ENCODE assay signal across 8 cellular contexts in genomic region chr17:43545383-43545632, GRCh38. TPM values are rescaled to one million over a fixed set of nuclear protein-coding genes. Genes with fewer than 3 reads are reported as not detected.
DNase-seq lines count a peak whose midpoint lies in the region; ATAC-seq and TF ChIP-seq lines count a peak whose summit lies in the region.

No MANE protein-coding gene starts in this region.

- DNase-seq in AG20443 (ENCODE audit: low spot score) (peak; percentile 47), foreskin keratinocyte (no peak), ACHN (no peak), globus pallidus (ENCODE audit: low spot score) (no peak)
- peak; percentile 39 for DNase-seq in activated CD4-positive, alpha-beta memory T cell treated with anti-CD3 and anti-CD28 coated beads, Interleukin-2, amount 10 ng/mL, durations not matched to agents 7 days and 5 days

- H3K9me3 Mint-ChIP-seq in activated CD4-positive, alpha-beta memory T cell treated with anti-CD3 and anti-CD28 coated beads, Interleukin-2, amount 10 ng/mL, durations not matched to agents 7 days and 5 days, result no peaks in the 10 kb centered on the region

- peak overlapping the region; percentile 66 for H3K4me3 ChIP-seq in rectal smooth muscle tissue (ENCODE audit: low read length)

- peaks cover 43% of the 10 kb centered on the region for H3K27me3 Mint-ChIP-seq in activated CD4-positive, alpha-beta memory T cell treated with anti-CD3 and anti-CD28 coated beads, Interleukin-2, amount 10 ng/mL, durations not matched to agents 7 days and 5 days

- no peak for TF ChIP-seq CTCF in foreskin keratinocyte (conservative IDR thresholded peaks at IDR 0.05)

- ATAC-seq in HG02885 (IDR thresholded peaks at IDR 0.05; ENCODE audit: poor library complexity, unreplicated experiment), result peak; percentile 16
- no peak for ATAC-seq in foreskin keratinocyte
- ATAC-seq in GM21717 (IDR thresholded peaks at IDR 0.05; ENCODE audit: unreplicated experiment), result no peak

- in situ Hi-C loops in ACHN (cut with HindIII; ENCODE audit: low pct_ligation_motif_present, low pct_unique_long_range_greater_than_20kb, low sequenced_read_pairs), result no loop called here

- H3K4me3 Mint-ChIP-seq in activated CD4-positive, alpha-beta memory T cell treated with anti-CD3 and anti-CD28 coated beads, Interleukin-2, amount 10 ng/mL, durations not matched to agents 7 days and 5 days, result peak overlapping the region; percentile 75

- H3K27ac ChIP-seq in foreskin keratinocyte, result peak overlapping the region; percentile 12
- H3K27ac ChIP-seq in rectal smooth muscle tissue (ENCODE audit: low read depth, low read length), result no peak overlapping the region

- H3K9ac ChIP-seq in rectal smooth muscle tissue (ENCODE audit: low read length), result no peak overlapping the region

- POLR2A ChIA-PET in activated CD4-positive, alpha-beta memory T cell treated with anti-CD3 and anti-CD28 coated beads, Interleukin-2, amount 10 ng/mL, durations not matched to agents 7 days and 5 days (lab: Charles Lee), result interaction anchor here (0.7 kb wide), 1 partner anchor 177 kb away, joined by 3 read pairs; no protein-coding TSS in a partner anchor

- H3K27me3 ChIP-seq in foreskin keratinocyte (no peaks in the 10 kb centered on the region), rectal smooth muscle tissue (ENCODE audit: control insufficient read depth, insufficient read depth, low read length) (peaks cover 4% of the 10 kb centered on the region)

- H3K4me1 Mint-ChIP-seq in activated CD4-positive, alpha-beta memory T cell treated with anti-CD3 and anti-CD28 coated beads, Interleukin-2, amount 10 ng/mL, durations not matched to agents 7 days and 5 days, result peaks cover 16% of the 10 kb centered on the region

- CTCF ChIA-PET in activated CD4-positive, alpha-beta memory T cell treated with anti-CD3 and anti-CD28 coated beads, Interleukin-2, amount 10 ng/mL, durations not matched to agents 7 days and 5 days (lab: Charles Lee), result no interaction called here

- H3K4me1 ChIP-seq in foreskin keratinocyte (peaks cover 39% of the 10 kb centered on the region), rectal smooth muscle tissue (ENCODE audit: control insufficient read depth, insufficient read depth, low read length) (peaks cover 5% of the 10 kb centered on the region)

- H3K36me3 Mint-ChIP-seq in activated CD4-positive, alpha-beta memory T cell treated with anti-CD3 and anti-CD28 coated beads, Interleukin-2, amount 10 ng/mL, durations not matched to agents 7 days and 5 days (ENCODE audit: low read depth), result no peaks in the 10 kb centered on the region

- H3K36me3 ChIP-seq in rectal smooth muscle tissue (ENCODE audit: control insufficient read depth, insufficient read depth, low read length), result no peaks in the 10 kb centered on the region

- H3K27ac Mint-ChIP-seq in activated CD4-positive, alpha-beta memory T cell treated with anti-CD3 and anti-CD28 coated beads, Interleukin-2, amount 10 ng/mL, durations not matched to agents 7 days and 5 days, result no peak overlapping the region

RNA-seq across cellular contexts. Expression of gene ETV4, which starts 0.8 kb away (rescaled TPM):
- total RNA-seq in activated CD4-positive, alpha-beta memory T cell treated with anti-CD3 and anti-CD28 coated beads, Interleukin-2, amount 10 ng/mL, durations not matched to agents 7 days and 5 days, result 1 to 10 TPM; 3.6 to 4.0 TPM
- 57.4 and 61.2 TPM in 2 replicates for total RNA-seq in foreskin keratinocyte
- polyA plus RNA-seq in foreskin keratinocyte, result 78.9 and 80.5 TPM in 2 replicates

Comparison
In these comparisons a context has a peak if more than half of its experiments do, and no peak if none do; other contexts are left out.
1. DNase-seq: peak in AG20443 (single experiment) and activated CD4-positive, alpha-beta memory T cell treated with anti-CD3 and anti-CD28 coated beads, Interleukin-2, amount 10 ng/mL, durations not matched to agents 7 days and 5 days (single experiment); none in foreskin keratinocyte (0 of 2), ACHN (single experiment) and globus pallidus (single experiment).
2. RNA of gene ETV4, which starts 0.8 kb away (total RNA-seq): 57.4 to 61.2 TPM in foreskin keratinocyte; 3.6 to 4.0 TPM in activated CD4-positive, alpha-beta memory T cell treated with anti-CD3 and anti-CD28 coated beads, Interleukin-2, amount 10 ng/mL, durations not matched to agents 7 days and 5 days; every median in the first group is over 10 times any median in the second.